Comparison of ENCODE assay signal across 18 cellular contexts in the genomic region with DNA sequence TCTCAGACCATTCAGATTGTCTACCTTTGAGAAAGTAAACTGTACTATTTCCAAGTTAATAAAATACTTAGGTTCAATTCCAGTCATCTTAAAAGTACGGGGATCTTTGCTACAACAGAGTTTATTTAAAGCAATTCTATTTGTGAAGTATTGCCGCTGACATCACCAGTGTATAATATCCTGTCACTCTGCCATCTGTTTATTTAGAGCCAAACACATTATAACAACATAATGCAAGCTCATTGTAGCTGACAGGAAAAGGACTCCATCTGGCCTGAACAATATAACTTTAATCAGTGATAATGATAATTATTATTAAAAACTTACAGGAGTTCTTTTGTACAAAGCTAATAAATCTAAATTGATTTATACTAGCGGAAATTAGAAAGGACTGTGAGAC.
DNase-seq lines count a peak whose midpoint lies in the region; TF ChIP-seq lines count a peak whose summit lies in the region.
"Had no signal": no experiment of that assay in that cellular context is flagged by ENCODE, and none has a peak within 500 bp of the region (broad histone marks: within the 10 kb centered on the region; RNA-seq: fewer than 3 reads in every experiment).

No MANE protein-coding gene starts in this region.

- DNase-seq in COR-L47 (lab: John Stamatoyannopoulos, UW) (peak; percentile 14), DMS53 treated with DMSO at 0.1 percent for 48 hours (lab: John Stamatoyannopoulos, UW; ENCODE audit: unreplicated experiment) (peak; percentile 9), NCI-H524 (lab: John Stamatoyannopoulos, UW) (peak; percentile 4 to 38), cerebellar cortex (ENCODE audit: low spot score) (peak; percentile 28), Caco-2 (no peak), HFFc6 (no peak), OCI-M1 (lab: John Stamatoyannopoulos, UW) (no peak)
- DNase-seq: BE2C; CD4-positive, alpha-beta memory T cell; H7; IMR-90; Karpas-422; MG63; NCI-H1092 treated with DMSO at 0.1 percent for 48 hours; NCI-H187 treated with DMSO at 0.1 percent for 48 hours; NCI-H774; T-helper 2 cell had no signal

- H3K36me3 Mint-ChIP-seq in Caco-2 (ENCODE audit: insufficient read depth, unreplicated experiment) (no peaks in the 10 kb centered on the region), HFFc6 (ENCODE audit: low read depth) (no peaks in the 10 kb centered on the region)
- H3K36me3 Mint-ChIP-seq: CD4-positive, alpha-beta memory T cell had no signal

- CTCF ChIA-PET in Caco-2 (lab: Charles Lee) = no interaction called here

- H3K36me3 ChIP-seq in Caco-2 (ENCODE audit: control insufficient read depth, insufficient read depth, low read length) = no peaks in the 10 kb centered on the region
- H3K36me3 ChIP-seq: BE2C, MG63, SJSA1 had no signal

- H3K4me1 Mint-ChIP-seq in Caco-2 (ENCODE audit: low read depth, unreplicated experiment) (no peaks in the 10 kb centered on the region), HFFc6 (ENCODE audit: low read depth) (peaks cover 8% of the 10 kb centered on the region; the same call in 1 of the 2 replicates)
- H3K4me1 Mint-ChIP-seq: CD4-positive, alpha-beta memory T cell had no signal

- H3K27me3 Mint-ChIP-seq in Caco-2 (ENCODE audit: insufficient read depth, unreplicated experiment) (no peaks in the 10 kb centered on the region), HFFc6 (ENCODE audit: insufficient read depth) (peaks cover 2% of the 10 kb centered on the region; the same call in 1 of the 2 replicates)
- H3K27me3 Mint-ChIP-seq: CD4-positive, alpha-beta memory T cell had no signal

- H3K27me3 ChIP-seq in Caco-2 (replicated peaks; ENCODE audit: control insufficient read depth, insufficient read depth, low read length) = no peaks in the 10 kb centered on the region
- H3K27me3 ChIP-seq: BE2C, MG63, SJSA1 had no signal

- H3K4me3 Mint-ChIP-seq in Caco-2 (ENCODE audit: unreplicated experiment) (no peak overlapping the region), HFFc6 (no peak overlapping the region)
- H3K4me3 Mint-ChIP-seq: CD4-positive, alpha-beta memory T cell had no signal

- no peak for TF ChIP-seq CTCF in Caco-2 (IDR thresholded peaks at IDR 0.05; ENCODE audit: insufficient read depth in 1 of 2, low read depth in 1 of 2, low read length in 1 of 2, severe bottlenecking in 1 of 2, unreplicated experiment in 1 of 2)
- no peak for TF ChIP-seq CTCF in HFFc6 (IDR thresholded peaks at IDR 0.05)

- no peaks in the 10 kb centered on the region for H3K9me3 Mint-ChIP-seq in Caco-2 (ENCODE audit: unreplicated experiment)
- H3K9me3 Mint-ChIP-seq in HFFc6 = peaks cover 5% of the 10 kb centered on the region; the same call in 1 of the 2 replicates

- H3K27ac Mint-ChIP-seq in Caco-2 (ENCODE audit: unreplicated experiment) (no peak overlapping the region), HFFc6 (no peak overlapping the region)
- H3K27ac Mint-ChIP-seq: CD4-positive, alpha-beta memory T cell had no signal

- H3K4me3 ChIP-seq in Caco-2 (ENCODE audit: low read depth, low read length) = no peak overlapping the region
- H3K4me3 ChIP-seq: MG63, SJSA1 had no signal

- POLR2A ChIA-PET in Caco-2 (lab: Charles Lee) = no interaction called here

- BruUV-seq in Caco-2 (replicated peaks; lab: Mats Ljungman, UMichigan) = no TSS peak

- no peaks in the 10 kb centered on the region for H3K4me1 ChIP-seq in Caco-2
- H3K4me1 ChIP-seq: SJSA1 had no signal

- intact Hi-C loops in Caco-2 (cut with micrococcal nuclease; ENCODE audit: unreplicated experiment) = no loop called here

- no peaks in the 10 kb centered on the region for H3K9me3 ChIP-seq in Caco-2
- H3K9me3 ChIP-seq: BE2C, MG63, SJSA1 had no signal

Comparison
In these comparisons a context has a peak if more than half of its experiments do, and no peak if none do; other contexts are left out.
1. DNase-seq: peak in COR-L47 (single experiment), DMS53 treated with DMSO at 0.1 percent for 48 hours (single experiment), NCI-H524 (2 of 2) and cerebellar cortex (single experiment); none in Caco-2 (0 of 2), HFFc6 (single experiment) and OCI-M1 (single experiment).